Comparison of ENCODE assay signal across 17 cellular contexts in the genomic region with DNA sequence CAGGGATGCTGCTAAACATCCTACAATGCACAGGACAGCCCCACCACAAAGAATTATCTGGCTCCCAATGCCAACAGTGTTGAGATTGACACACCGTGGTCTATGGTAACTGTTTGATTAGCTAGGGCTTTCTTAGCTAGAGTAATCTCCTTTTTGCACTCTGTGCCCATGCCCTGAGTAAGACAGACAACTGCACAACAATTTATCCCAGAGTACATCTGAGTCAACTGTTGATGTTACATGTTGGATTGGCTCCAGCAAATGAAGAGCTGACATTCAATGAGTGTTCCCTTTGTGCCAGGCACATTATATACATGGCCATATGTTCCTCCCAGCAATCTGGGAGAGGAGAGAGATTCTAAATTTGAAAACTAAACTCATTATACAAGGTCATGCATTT. TPM values are rescaled to one million over a fixed set of nuclear protein-coding genes. Genes with fewer than 3 reads are reported as not detected.
A peak's percentile ranks its signal among the peaks of the same experiment; 100 is the strongest.
DNase-seq lines count a peak whose midpoint lies in the region; ATAC-seq and TF ChIP-seq lines count a peak whose summit lies in the region.
"Had no signal": no experiment of that assay in that cellular context is flagged by ENCODE, and none has a peak within 500 bp of the region (broad histone marks: within the 10 kb centered on the region; RNA-seq: fewer than 3 reads in every experiment).

No MANE protein-coding gene starts in this region.

- H3K36me3 Mint-ChIP-seq in naive thymus-derived CD4-positive, alpha-beta T cell: peaks cover 0 to 14% (median 0%) of the 10 kb centered on the region in 5 donors
- H3K36me3 Mint-ChIP-seq in stimulated activated effector memory CD8-positive, alpha-beta T cell treated with anti-CD3 and anti-CD28 coated beads, Interleukin-12 subunit alpha, Interleukin-12 subunit beta, amount 100 ng/mL, for 72 hours: no peaks in the 10 kb centered on the region

- peak overlapping the region; percentile 23 to 90 (median 81) for H3K27ac Mint-ChIP-seq in naive thymus-derived CD4-positive, alpha-beta T cell
- H3K27ac Mint-ChIP-seq in stimulated activated effector memory CD8-positive, alpha-beta T cell treated with anti-CD3 and anti-CD28 coated beads, Interleukin-12 subunit alpha, Interleukin-12 subunit beta, amount 100 ng/mL, for 72 hours: no peak overlapping the region
- H3K27ac Mint-ChIP-seq: activated naive CD8-positive, alpha-beta T cell treated with anti-CD3 and anti-CD28 coated beads, Interleukin-2, amount 10 ng/mL, durations not matched to agents 7 days and 5 days had no signal

- H3K36me3 ChIP-seq in naive thymus-derived CD4-positive, alpha-beta T cell (ENCODE audit: control insufficient read depth in 2 of 3, insufficient read depth in 3 of 3, low read length in 3 of 3): no peaks in the 10 kb centered on the region
- no peaks in the 10 kb centered on the region for H3K36me3 ChIP-seq in uterus

- H3K27me3 Mint-ChIP-seq in naive thymus-derived CD4-positive, alpha-beta T cell: no peaks in the 10 kb centered on the region
- H3K27me3 Mint-ChIP-seq: activated naive CD8-positive, alpha-beta T cell treated with anti-CD3 and anti-CD28 coated beads, Interleukin-2, amount 10 ng/mL, durations not matched to agents 7 days and 5 days had no signal

- no peak for TF ChIP-seq CTCF in astrocyte of the spinal cord (IDR thresholded peaks at IDR 0.05; ENCODE audit: low read depth, low read length)
- no peak for TF ChIP-seq CTCF in GM20000 (IDR thresholded peaks at IDR 0.05; ENCODE audit: extremely low read depth, missing control alignments)
- no peak for TF ChIP-seq CTCF in uterus (IDR thresholded peaks at IDR 0.05)

- H3K27ac ChIP-seq in naive thymus-derived CD4-positive, alpha-beta T cell (ENCODE audit: low read depth, low read length): no peak overlapping the region
- no peak overlapping the region for H3K27ac ChIP-seq in uterus

- CTCF ChIA-PET in naive thymus-derived CD4-positive, alpha-beta T cell (lab: Charles Lee): interaction anchor here (0.5 to 0.8 kb wide), 3 partner anchors 9 to 69 kb away, joined by 3 read pairs; no protein-coding TSS in a partner anchor

- ATAC-seq in naive thymus-derived CD4-positive, alpha-beta T cell: no peak
- no peak for ATAC-seq in stimulated activated effector memory CD8-positive, alpha-beta T cell treated with anti-CD3 and anti-CD28 coated beads, Interleukin-12 subunit alpha, Interleukin-12 subunit beta, amount 100 ng/mL, for 72 hours

- POLR2A ChIA-PET in naive thymus-derived CD4-positive, alpha-beta T cell (lab: Charles Lee): interaction anchor here (0.6 to 16.0 kb wide), 10 partner anchors 9 to 92 kb away, joined by 3 to 353 read pairs (median 7); partner anchors contain the start of gene TMSB4X

- no peaks in the 10 kb centered on the region for H3K27me3 ChIP-seq in naive thymus-derived CD4-positive, alpha-beta T cell (ENCODE audit: control insufficient read depth in 2 of 2, insufficient read depth in 2 of 2, low read length in 2 of 2)
- H3K27me3 ChIP-seq in uterus: no peaks in the 10 kb centered on the region

- H3K4me1 Mint-ChIP-seq in naive thymus-derived CD4-positive, alpha-beta T cell: peaks cover 6 to 73% (median 61%) of the 10 kb centered on the region in 7 donors
- H3K4me1 Mint-ChIP-seq in stimulated activated effector memory CD8-positive, alpha-beta T cell treated with anti-CD3 and anti-CD28 coated beads, Interleukin-12 subunit alpha, Interleukin-12 subunit beta, amount 100 ng/mL, for 72 hours: peaks cover 10% of the 10 kb centered on the region

- no peak overlapping the region for H3K4me3 ChIP-seq in astrocyte of the spinal cord (ENCODE audit: low read depth, low read length)
- H3K4me3 ChIP-seq in naive thymus-derived CD4-positive, alpha-beta T cell (ENCODE audit: low read length): no peak overlapping the region
- no peak overlapping the region for H3K4me3 ChIP-seq in uterus

- TF ChIP-seq POLR2A in uterus (IDR thresholded peaks at IDR 0.05): no peak

- H3K4me3 Mint-ChIP-seq in naive thymus-derived CD4-positive, alpha-beta T cell: peak overlapping the region in 4 of 10 donors; percentile 7 to 58 (median 23)
- H3K4me3 Mint-ChIP-seq in stimulated activated effector memory CD8-positive, alpha-beta T cell treated with anti-CD3 and anti-CD28 coated beads, Interleukin-12 subunit alpha, Interleukin-12 subunit beta, amount 100 ng/mL, for 72 hours: no peak overlapping the region
- H3K4me3 Mint-ChIP-seq: activated naive CD8-positive, alpha-beta T cell treated with anti-CD3 and anti-CD28 coated beads, Interleukin-2, amount 10 ng/mL, durations not matched to agents 7 days and 5 days had no signal

- in situ Hi-C loops in astrocyte of the spinal cord (cut with HindIII; ENCODE audit: low sequenced_read_pairs): no loop called here

- intact Hi-C loops in naive thymus-derived CD4-positive, alpha-beta T cell (cut with micrococcal nuclease): no loop called here
- intact Hi-C loops in uterus (cut with DNase I; ENCODE audit: low total_unique reads): no loop called here

- peaks cover 38 to 69% of the 10 kb centered on the region in 2 donors for H3K4me1 ChIP-seq in naive thymus-derived CD4-positive, alpha-beta T cell (ENCODE audit: control insufficient read depth in 2 of 2, insufficient read depth in 2 of 2, low read length in 2 of 2)
- no peaks in the 10 kb centered on the region for H3K4me1 ChIP-seq in uterus

- H3K9me3 Mint-ChIP-seq in naive thymus-derived CD4-positive, alpha-beta T cell: peaks cover 0 to 8% (median 0%) of the 10 kb centered on the region in 11 donors
- H3K9me3 Mint-ChIP-seq in stimulated activated effector memory CD8-positive, alpha-beta T cell treated with anti-CD3 and anti-CD28 coated beads, Interleukin-12 subunit alpha, Interleukin-12 subunit beta, amount 100 ng/mL, for 72 hours: peaks cover 5% of the 10 kb centered on the region
- H3K9me3 Mint-ChIP-seq: activated naive CD8-positive, alpha-beta T cell treated with anti-CD3 and anti-CD28 coated beads, Interleukin-2, amount 10 ng/mL, durations not matched to agents 7 days and 5 days had no signal

- DNase-seq in NCI-H82 (lab: John Stamatoyannopoulos, UW): peak; percentile 18
- DNase-seq in NCI-H82 treated with DMSO at 0.1 percent for 48 hours (lab: John Stamatoyannopoulos, UW; ENCODE audit: unreplicated experiment): no peak
- DNase-seq in NCI-H1092 treated with DMSO at 0.1 percent for 48 hours (lab: John Stamatoyannopoulos, UW): peak; percentile 19
- peak; percentile 28 for DNase-seq in astrocyte of the spinal cord (ENCODE audit: low read depth, low spot score)
- no peak for DNase-seq in naive thymus-derived CD4-positive, alpha-beta T cell
- no peak for DNase-seq in GM20000 (ENCODE audit: low spot score)
- no peak for DNase-seq in stimulated activated effector memory CD8-positive, alpha-beta T cell treated with anti-CD3 and anti-CD28 coated beads, Interleukin-12 subunit alpha, Interleukin-12 subunit beta, amount 100 ng/mL, for 72 hours (ENCODE audit: low spot score in 2 of 2)
- no peak for DNase-seq in uterus
- DNase-seq: activated CD4-positive, alpha-beta T cell treated with anti-CD3 and anti-CD28 coated beads, Interleukin-2, amount 50 U/mL, for 4 hours; activated naive CD8-positive, alpha-beta T cell treated with anti-CD3 and anti-CD28 coated beads, Interleukin-2, amount 10 ng/mL, durations not matched to agents 7 days and 5 days; NCI-H1930; T-helper 2 cell; trophoblast cell had no signal

- no peaks in the 10 kb centered on the region for H3K9me3 ChIP-seq in naive thymus-derived CD4-positive, alpha-beta T cell (ENCODE audit: control insufficient read depth in 2 of 3, low read length in 3 of 3)
- no peaks in the 10 kb centered on the region for H3K9me3 ChIP-seq in uterus

RNA-seq across cellular contexts. Expression of gene FAM9C, which starts 3.8 kb away (rescaled TPM):
- under 1 TPM in 2 of 5 experiments, not detected in 3; 0.16 to 0.19 TPM for total RNA-seq in naive thymus-derived CD4-positive, alpha-beta T cell
- not detected for polyA plus RNA-seq in naive thymus-derived CD4-positive, alpha-beta T cell
- under 1 TPM in 1 of 4 donors, not detected in 3; 0.07 TPM for total RNA-seq in uterus
- total RNA-seq: A172; activated naive CD8-positive, alpha-beta T cell treated with anti-CD3 and anti-CD28 coated beads, Interleukin-2, amount 10 ng/mL, durations not matched to agents 7 days and 5 days; glomerular endothelial cell; liver; omental fat pad had no signal
- polyA plus RNA-seq: liver had no signal

Comparison
In these comparisons a context has a peak if more than half of its experiments do, and no peak if none do; other contexts are left out.
1. DNase-seq: peak in NCI-H82 (single experiment), NCI-H1092 treated with DMSO at 0.1 percent for 48 hours (single experiment) and astrocyte of the spinal cord (single experiment); none in NCI-H82 treated with DMSO at 0.1 percent for 48 hours (single experiment), naive thymus-derived CD4-positive, alpha-beta T cell (0 of 9), GM20000 (single experiment), stimulated activated effector memory CD8-positive, alpha-beta T cell treated with anti-CD3 and anti-CD28 coated beads, Interleukin-12 subunit alpha, Interleukin-12 subunit beta, amount 100 ng/mL, for 72 hours (0 of 2) and uterus (0 of 2).